In the genomic region with DNA sequence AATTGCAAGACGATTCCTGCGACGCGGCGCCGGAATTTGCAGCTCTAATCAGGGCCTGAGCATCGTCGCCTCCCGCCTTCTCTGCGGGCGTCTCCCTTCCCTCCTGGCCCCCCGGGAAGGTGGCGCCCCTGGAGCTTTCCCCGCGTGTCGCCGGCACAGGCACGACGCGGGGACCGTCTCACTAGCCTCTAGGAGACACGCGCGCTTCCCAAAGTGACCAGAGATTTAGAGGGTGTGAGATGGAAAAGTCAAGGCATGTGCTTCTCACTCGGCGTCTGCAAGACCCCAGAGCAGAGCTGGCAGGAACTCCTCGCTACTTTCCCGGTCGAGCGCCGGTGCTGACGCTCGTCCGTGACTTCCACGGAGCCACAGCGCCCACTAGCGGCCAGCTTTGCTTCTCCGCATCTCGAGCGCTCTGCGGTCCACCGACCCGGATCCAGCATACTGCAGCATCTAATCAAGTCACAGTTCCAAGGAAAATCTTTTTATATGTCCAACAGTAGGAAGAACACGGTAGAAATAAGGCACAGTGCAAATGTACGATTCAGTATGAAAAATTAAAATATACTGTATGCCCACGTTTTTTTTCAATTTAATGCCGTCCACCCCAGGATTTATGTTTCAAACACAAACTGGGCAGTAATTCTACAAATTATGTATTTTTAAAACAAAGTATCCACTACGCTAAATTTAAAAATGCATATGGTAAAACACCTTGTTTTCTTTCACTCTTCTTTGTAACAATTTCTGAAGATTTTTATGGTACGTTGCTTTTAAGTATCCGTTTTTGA, we compare ENCODE assay signal across 8 cellular contexts. TPM values are rescaled to one million over a fixed set of nuclear protein-coding genes. Genes with fewer than 3 reads are reported as not detected.
DNase-seq lines count a peak whose midpoint lies in the region; ATAC-seq, FAIRE-seq and TF ChIP-seq lines count a peak whose summit lies in the region.

No MANE protein-coding gene starts in this region.

- peak overlapping the region; percentile 61 for H3K4me3 ChIP-seq in MG63
- H3K4me3 ChIP-seq in pancreas = peak overlapping the region; percentile 69 to 73 (median 72)
- H3K4me3 ChIP-seq in thyroid gland (replicated peaks in 1 of 3) = peak overlapping the region; percentile 43 to 86 (median 68)

- H3K36me3 Mint-ChIP-seq in activated naive CD8-positive, alpha-beta T cell = no peaks in the 10 kb centered on the region

- no peak for TF ChIP-seq POLR2A in H54 (IDR thresholded peaks at IDR 0.05; ENCODE audit: low read depth, low read length)
- TF ChIP-seq POLR2A in thyroid gland (IDR thresholded peaks at IDR 0.05) = no peak

- peak; percentile 77 for ATAC-seq in SK-N-SH treated with all-trans-retinoic acid at 6 μM for 48 hours
- ATAC-seq in pancreas = peak; percentile 76 to 85 (median 78)

- no peaks in the 10 kb centered on the region for H3K27me3 ChIP-seq in MG63
- no peaks in the 10 kb centered on the region for H3K27me3 ChIP-seq in pancreas
- H3K27me3 ChIP-seq in thyroid gland = no peaks in the 10 kb centered on the region

- FAIRE-seq in H54 (lab: Jason Lieb, UNC) (peak; percentile 100), pancreas (lab: Jason Lieb, UNC) (no peak)

- DNase-seq in H54 (ENCODE audit: insufficient read length, low spot score) = peak; percentile 97
- DNase-seq in MG63 = peak; percentile 75
- DNase-seq in head of caudate nucleus = peak; percentile 82 to 99 (median 95)
- DNase-seq in pancreas = peak; percentile 76 to 100 (median 90)
- DNase-seq in thyroid gland = peak; percentile 89 to 93

- no peaks in the 10 kb centered on the region for H3K9me3 Mint-ChIP-seq in activated naive CD8-positive, alpha-beta T cell (ENCODE audit: low read depth)

- H3K4me1 Mint-ChIP-seq in activated naive CD8-positive, alpha-beta T cell (ENCODE audit: low read depth) = peaks cover 19% of the 10 kb centered on the region

- H3K27ac Mint-ChIP-seq in activated naive CD8-positive, alpha-beta T cell = peak overlapping the region; percentile 70

- intact Hi-C loops in head of caudate nucleus (cut with DNase I) = loop anchor here (10.0 kb wide), 2 partner anchors 378 to 1122 kb away; no protein-coding TSS in a partner anchor
- intact Hi-C loops in pancreas (cut with DNase I) = no loop called here
- intact Hi-C loops in thyroid gland (cut with DNase I) = loop anchor here (10.0 kb wide), 1 partner anchor 452 kb away; no protein-coding TSS in a partner anchor

- H3K27me3 Mint-ChIP-seq in activated naive CD8-positive, alpha-beta T cell = peaks cover 14% of the 10 kb centered on the region

- H3K27ac ChIP-seq in pancreas (peak overlapping the region in 3 of 4 donors; percentile 0 to 47 (median 15)), thyroid gland (peak overlapping the region in 2 of 3 donors; percentile 19 to 59)

- peak overlapping the region; percentile 93 for H3K4me3 Mint-ChIP-seq in activated naive CD8-positive, alpha-beta T cell

- H3K9me3 ChIP-seq in ES-I3 (ENCODE audit: control insufficient read depth, insufficient read depth, low read length) (no peaks in the 10 kb centered on the region), MG63 (no peaks in the 10 kb centered on the region), pancreas (no peaks in the 10 kb centered on the region), thyroid gland (no peaks in the 10 kb centered on the region)

- H3K36me3 ChIP-seq in ES-I3 (ENCODE audit: insufficient read depth, low read length) (no peaks in the 10 kb centered on the region), MG63 (peaks cover 8% of the 10 kb centered on the region), pancreas (no peaks in the 10 kb centered on the region), thyroid gland (no peaks in the 10 kb centered on the region)

- TF ChIP-seq CTCF in pancreas (IDR thresholded peaks at IDR 0.05) (peak; percentile 91 to 96 (median 94)), thyroid gland (IDR thresholded peaks at IDR 0.05) (peak; percentile 83 to 96 (median 93))

- WGBS in pancreas, 2 donors = 4 to 5% methylated on average over 50 of the region's 50 CpGs
- WGBS in thyroid gland, 2 donors = 4 to 6% methylated on average over 41 to 48 of the region's 50 CpGs

- H3K4me1 ChIP-seq in ES-I3 (ENCODE audit: insufficient read depth, low read length) (peaks cover 19% of the 10 kb centered on the region), pancreas (peaks cover 0 to 3% (median 0%) of the 10 kb centered on the region in 3 donors), thyroid gland (peaks cover 0 to 6% of the 10 kb centered on the region in 2 donors)

- H3K9ac ChIP-seq in ES-I3 (ENCODE audit: low read depth, low read length) = peak overlapping the region; percentile 76; the same call in 1 of the 2 replicates

TF ChIP-seq in SK-N-SH treated with all-trans-retinoic acid at 6 μM for 48 hours, 23 proteins besides CTCF, POLR2A, EP300 and RAD21:
- TF ChIP-seq ZNF8 (CRISPR knock-in tag; IDR thresholded peaks at IDR 0.05) (no peak), ZNF565 (CRISPR knock-in tag; conservative IDR thresholded peaks at IDR 0.05; ENCODE audit: low read depth) (no peak), SNAI2 (CRISPR knock-in tag; IDR thresholded peaks at IDR 0.05) (no peak), ISL1 (CRISPR knock-in tag; IDR thresholded peaks at IDR 0.05) (no peak)
- TF ChIP-seq, protein P1, sequence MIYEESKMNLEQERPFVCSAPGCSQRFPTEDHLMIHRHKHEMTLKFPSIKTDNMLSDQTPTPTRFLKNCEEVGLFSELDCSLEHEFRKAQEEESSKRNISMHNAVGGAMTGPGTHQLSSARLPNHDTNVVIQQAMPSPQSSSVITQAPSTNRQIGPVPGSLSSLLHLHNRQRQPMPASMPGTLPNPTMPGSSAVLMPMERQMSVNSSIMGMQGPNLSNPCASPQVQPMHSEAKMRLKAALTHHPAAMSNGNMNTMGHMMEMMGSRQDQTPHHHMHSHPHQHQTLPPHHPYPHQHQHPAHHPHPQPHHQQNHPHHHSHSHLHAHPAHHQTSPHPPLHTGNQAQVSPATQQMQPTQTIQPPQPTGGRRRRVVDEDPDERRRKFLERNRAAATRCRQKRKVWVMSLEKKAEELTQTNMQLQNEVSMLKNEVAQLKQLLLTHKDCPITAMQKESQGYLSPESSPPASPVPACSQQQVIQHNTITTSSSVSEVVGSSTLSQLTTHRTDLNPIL (CRISPR knock-in tag; IDR thresholded peaks at IDR 0.05; ENCODE audit: low read depth) = no peak
TF ChIP-seq in SK-N-SH treated with all-trans-retinoic acid at 6 μM for 48 hours: peak in this region for 0.

RNA-seq across cellular contexts. Expression of gene EFNB2, which starts 1.0 kb away (rescaled TPM):
- 2.3 and 3.6 TPM in 2 replicates for total RNA-seq in MG63 (2014; rRNA removed; shearing (Covaris generic); ENCODE audit: low replicate concordance)
- total RNA-seq in pancreas (1 to 10 TPM; 2.4 to 8.0 (median 2.9) TPM), thyroid gland (10 to 100 TPM; 10.8 to 22.5 (median 17.0) TPM)
- polyA plus RNA-seq in pancreas = 1 to 10 TPM; 3.0 to 4.4 TPM

RNA-seq across cellular contexts. Expression of gene ARGLU1, which starts 31.5 kb away (rescaled TPM):
- total RNA-seq in MG63 (2014; rRNA removed; shearing (Covaris generic); ENCODE audit: low replicate concordance) = 63.4 and 89.4 TPM in 2 replicates
- total RNA-seq in pancreas (10 to 100 TPM; 15.9 to 42.4 (median 24.2) TPM), thyroid gland (100 to 1,000 TPM in 3 of 4 donors, 10 to 100 TPM in 1; 73.9 to 165 (median 119) TPM)
- 10 to 100 TPM; 53.8 to 96.1 TPM for polyA plus RNA-seq in pancreas

Comparison
In these comparisons a context has a peak if more than half of its experiments do, and no peak if none do; other contexts are left out.
1. Peak in every context shown above with its lines: DNase-seq, ATAC-seq, H3K4me3 ChIP-seq and H3K27ac ChIP-seq.
2. intact Hi-C loops: an anchor here in head of caudate nucleus (10.0 kb wide) and thyroid gland (10.0 kb wide); none called in pancreas.